2 cellular contexts compared by ENCODE assay signal in genomic region chr11:74479340-74480123, GRCh38.
A peak's percentile ranks its signal among the peaks of the same experiment; 100 is the strongest.
TF ChIP-seq lines count a peak whose summit lies in the region.

No MANE protein-coding gene starts in this region.

TF ChIP-seq in GM23338, 12 proteins besides CTCF, POLR2A, EP300 and RAD21 (continued from another document):
- TF ChIP-seq, protein P1, sequence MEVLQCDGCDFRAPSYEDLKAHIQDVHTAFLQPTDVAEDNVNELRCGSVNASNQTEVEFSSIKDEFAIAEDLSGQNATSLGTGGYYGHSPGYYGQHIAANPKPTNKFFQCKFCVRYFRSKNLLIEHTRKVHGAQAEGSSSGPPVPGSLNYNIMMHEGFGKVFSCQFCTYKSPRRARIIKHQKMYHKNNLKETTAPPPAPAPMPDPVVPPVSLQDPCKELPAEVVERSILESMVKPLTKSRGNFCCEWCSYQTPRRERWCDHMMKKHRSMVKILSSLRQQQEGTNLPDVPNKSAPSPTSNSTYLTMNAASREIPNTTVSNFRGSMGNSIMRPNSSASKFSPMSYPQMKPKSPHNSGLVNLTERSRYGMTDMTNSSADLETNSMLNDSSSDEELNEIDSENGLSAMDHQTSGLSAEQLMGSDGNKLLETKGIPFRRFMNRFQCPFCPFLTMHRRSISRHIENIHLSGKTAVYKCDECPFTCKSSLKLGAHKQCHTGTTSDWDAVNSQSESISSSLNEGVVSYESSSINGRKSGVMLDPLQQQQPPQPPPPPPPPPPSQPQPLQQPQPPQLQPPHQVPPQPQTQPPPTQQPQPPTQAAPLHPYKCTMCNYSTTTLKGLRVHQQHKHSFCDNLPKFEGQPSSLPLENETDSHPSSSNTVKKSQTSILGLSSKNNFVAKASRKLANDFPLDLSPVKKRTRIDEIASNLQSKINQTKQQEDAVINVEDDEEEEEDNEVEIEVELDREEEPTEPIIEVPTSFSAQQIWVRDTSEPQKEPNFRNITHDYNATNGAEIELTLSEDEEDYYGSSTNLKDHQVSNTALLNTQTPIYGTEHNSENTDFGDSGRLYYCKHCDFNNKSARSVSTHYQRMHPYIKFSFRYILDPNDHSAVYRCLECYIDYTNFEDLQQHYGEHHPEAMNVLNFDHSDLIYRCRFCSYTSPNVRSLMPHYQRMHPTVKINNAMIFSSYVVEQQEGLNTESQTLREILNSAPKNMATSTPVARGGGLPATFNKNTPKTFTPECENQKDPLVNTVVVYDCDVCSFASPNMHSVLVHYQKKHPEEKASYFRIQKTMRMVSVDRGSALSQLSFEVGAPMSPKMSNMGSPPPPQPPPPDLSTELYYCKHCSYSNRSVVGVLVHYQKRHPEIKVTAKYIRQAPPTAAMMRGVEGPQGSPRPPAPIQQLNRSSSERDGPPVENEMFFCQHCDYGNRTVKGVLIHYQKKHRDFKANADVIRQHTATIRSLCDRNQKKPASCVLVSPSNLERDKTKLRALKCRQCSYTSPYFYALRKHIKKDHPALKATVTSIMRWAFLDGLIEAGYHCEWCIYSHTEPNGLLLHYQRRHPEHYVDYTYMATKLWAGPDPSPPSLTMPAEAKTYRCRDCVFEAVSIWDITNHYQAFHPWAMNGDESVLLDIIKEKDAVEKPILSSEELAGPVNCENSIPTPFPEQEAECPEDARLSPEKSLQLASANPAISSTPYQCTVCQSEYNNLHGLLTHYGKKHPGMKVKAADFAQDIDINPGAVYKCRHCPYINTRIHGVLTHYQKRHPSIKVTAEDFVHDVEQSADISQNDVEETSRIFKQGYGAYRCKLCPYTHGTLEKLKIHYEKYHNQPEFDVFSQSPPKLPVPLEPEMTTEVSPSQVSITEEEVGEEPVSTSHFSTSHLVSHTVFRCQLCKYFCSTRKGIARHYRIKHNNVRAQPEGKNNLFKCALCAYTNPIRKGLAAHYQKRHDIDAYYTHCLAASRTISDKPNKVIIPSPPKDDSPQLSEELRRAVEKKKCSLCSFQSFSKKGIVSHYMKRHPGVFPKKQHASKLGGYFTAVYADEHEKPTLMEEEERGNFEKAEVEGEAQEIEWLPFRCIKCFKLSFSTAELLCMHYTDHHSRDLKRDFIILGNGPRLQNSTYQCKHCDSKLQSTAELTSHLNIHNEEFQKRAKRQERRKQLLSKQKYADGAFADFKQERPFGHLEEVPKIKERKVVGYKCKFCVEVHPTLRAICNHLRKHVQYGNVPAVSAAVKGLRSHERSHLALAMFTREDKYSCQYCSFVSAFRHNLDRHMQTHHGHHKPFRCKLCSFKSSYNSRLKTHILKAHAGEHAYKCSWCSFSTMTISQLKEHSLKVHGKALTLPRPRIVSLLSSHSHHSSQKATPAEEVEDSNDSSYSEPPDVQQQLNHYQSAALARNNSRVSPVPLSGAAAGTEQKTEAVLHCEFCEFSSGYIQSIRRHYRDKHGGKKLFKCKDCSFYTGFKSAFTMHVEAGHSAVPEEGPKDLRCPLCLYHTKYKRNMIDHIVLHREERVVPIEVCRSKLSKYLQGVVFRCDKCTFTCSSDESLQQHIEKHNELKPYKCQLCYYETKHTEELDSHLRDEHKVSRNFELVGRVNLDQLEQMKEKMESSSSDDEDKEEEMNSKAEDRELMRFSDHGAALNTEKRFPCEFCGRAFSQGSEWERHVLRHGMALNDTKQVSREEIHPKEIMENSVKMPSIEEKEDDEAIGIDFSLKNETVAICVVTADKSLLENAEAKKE (CRISPR knock-in tag; IDR thresholded peaks at IDR 0.05): no peak
- TF ChIP-seq EZH2 (IDR thresholded peaks at IDR 0.05; ENCODE audit: low read depth, unreplicated experiment) (no peak), REST (IDR thresholded peaks at IDR 0.05; ENCODE audit: unreplicated experiment) (no peak), NANOG (IDR thresholded peaks at IDR 0.05; ENCODE audit: borderline replicate concordance) (no peak), POLR2AphosphoS5 (IDR thresholded peaks at IDR 0.05; ENCODE audit: low read depth) (no peak), ZNF114 (CRISPR knock-in tag; IDR thresholded peaks at IDR 0.05) (no peak), ETS1 (IDR thresholded peaks at IDR 0.05) (no peak), JUNB (IDR thresholded peaks at IDR 0.05; ENCODE audit: unreplicated experiment) (no peak), STAT1 (IDR thresholded peaks at IDR 0.05; ENCODE audit: unreplicated experiment) (no peak), ZNF331 (CRISPR knock-in tag; IDR thresholded peaks at IDR 0.05; ENCODE audit: low read depth) (no peak), EZH2phosphoT487 (IDR thresholded peaks at IDR 0.05; ENCODE audit: unreplicated experiment) (no peak)

TF ChIP-seq in WTC11, 78 proteins besides CTCF, POLR2A, EP300 and RAD21 (continued from another document):
- TF ChIP-seq, protein P2, sequence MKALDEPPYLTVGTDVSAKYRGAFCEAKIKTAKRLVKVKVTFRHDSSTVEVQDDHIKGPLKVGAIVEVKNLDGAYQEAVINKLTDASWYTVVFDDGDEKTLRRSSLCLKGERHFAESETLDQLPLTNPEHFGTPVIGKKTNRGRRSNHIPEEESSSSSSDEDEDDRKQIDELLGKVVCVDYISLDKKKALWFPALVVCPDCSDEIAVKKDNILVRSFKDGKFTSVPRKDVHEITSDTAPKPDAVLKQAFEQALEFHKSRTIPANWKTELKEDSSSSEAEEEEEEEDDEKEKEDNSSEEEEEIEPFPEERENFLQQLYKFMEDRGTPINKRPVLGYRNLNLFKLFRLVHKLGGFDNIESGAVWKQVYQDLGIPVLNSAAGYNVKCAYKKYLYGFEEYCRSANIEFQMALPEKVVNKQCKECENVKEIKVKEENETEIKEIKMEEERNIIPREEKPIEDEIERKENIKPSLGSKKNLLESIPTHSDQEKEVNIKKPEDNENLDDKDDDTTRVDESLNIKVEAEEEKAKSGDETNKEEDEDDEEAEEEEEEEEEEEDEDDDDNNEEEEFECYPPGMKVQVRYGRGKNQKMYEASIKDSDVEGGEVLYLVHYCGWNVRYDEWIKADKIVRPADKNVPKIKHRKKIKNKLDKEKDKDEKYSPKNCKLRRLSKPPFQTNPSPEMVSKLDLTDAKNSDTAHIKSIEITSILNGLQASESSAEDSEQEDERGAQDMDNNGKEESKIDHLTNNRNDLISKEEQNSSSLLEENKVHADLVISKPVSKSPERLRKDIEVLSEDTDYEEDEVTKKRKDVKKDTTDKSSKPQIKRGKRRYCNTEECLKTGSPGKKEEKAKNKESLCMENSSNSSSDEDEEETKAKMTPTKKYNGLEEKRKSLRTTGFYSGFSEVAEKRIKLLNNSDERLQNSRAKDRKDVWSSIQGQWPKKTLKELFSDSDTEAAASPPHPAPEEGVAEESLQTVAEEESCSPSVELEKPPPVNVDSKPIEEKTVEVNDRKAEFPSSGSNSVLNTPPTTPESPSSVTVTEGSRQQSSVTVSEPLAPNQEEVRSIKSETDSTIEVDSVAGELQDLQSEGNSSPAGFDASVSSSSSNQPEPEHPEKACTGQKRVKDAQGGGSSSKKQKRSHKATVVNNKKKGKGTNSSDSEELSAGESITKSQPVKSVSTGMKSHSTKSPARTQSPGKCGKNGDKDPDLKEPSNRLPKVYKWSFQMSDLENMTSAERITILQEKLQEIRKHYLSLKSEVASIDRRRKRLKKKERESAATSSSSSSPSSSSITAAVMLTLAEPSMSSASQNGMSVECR (CRISPR knock-in tag; IDR thresholded peaks at IDR 0.05; ENCODE audit: borderline replicate concordance): no peak
- TF ChIP-seq, protein P3, sequence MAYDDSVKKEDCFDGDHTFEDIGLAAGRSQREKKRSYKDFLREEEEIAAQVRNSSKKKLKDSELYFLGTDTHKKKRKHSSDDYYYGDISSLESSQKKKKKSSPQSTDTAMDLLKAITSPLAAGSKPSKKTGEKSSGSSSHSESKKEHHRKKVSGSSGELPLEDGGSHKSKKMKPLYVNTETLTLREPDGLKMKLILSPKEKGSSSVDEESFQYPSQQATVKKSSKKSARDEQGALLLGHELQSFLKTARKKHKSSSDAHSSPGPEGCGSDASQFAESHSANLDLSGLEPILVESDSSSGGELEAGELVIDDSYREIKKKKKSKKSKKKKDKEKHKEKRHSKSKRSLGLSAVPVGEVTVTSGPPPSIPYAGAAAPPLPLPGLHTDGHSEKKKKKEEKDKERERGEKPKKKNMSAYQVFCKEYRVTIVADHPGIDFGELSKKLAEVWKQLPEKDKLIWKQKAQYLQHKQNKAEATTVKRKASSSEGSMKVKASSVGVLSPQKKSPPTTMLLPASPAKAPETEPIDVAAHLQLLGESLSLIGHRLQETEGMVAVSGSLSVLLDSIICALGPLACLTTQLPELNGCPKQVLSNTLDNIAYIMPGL (CRISPR knock-in tag; IDR thresholded peaks at IDR 0.05): no peak
- TF ChIP-seq GABPB1 (CRISPR knock-in tag; IDR thresholded peaks at IDR 0.05): peak; percentile 82
